17 cellular contexts compared by ENCODE assay signal in genomic region chr5:178778919-178779318, GRCh38. TPM values are rescaled to one million over a fixed set of nuclear protein-coding genes. Genes with fewer than 3 reads are reported as not detected.
DNase-seq lines count a peak whose midpoint lies in the region; ATAC-seq and TF ChIP-seq lines count a peak whose summit lies in the region.
"Had no signal": no experiment of that assay in that cellular context is flagged by ENCODE, and none has a peak within 500 bp of the region (broad histone marks: within the 10 kb centered on the region; RNA-seq: fewer than 3 reads in every experiment).

No MANE protein-coding gene starts in this region.

- POLR2A ChIA-PET in CD4-positive, alpha-beta T cell (lab: Charles Lee): no interaction called here

- H3K79me2 ChIP-seq in hepatocyte: no peaks in the 10 kb centered on the region

- no peak overlapping the region for H3K4me3 ChIP-seq in hepatocyte

- H3K27me3 ChIP-seq in hepatocyte: no peaks in the 10 kb centered on the region
- H3K27me3 ChIP-seq in CD4-positive, alpha-beta T cell (ENCODE audit: control insufficient read depth, insufficient read depth, low read length): no peaks in the 10 kb centered on the region

- no peaks in the 10 kb centered on the region for H3K9me2 ChIP-seq in hepatocyte (replicated peaks; ENCODE audit: insufficient read depth)

- H4K20me1 ChIP-seq in hepatocyte (ENCODE audit: insufficient read depth, poor library complexity, severe bottlenecking): no peaks in the 10 kb centered on the region

- H3K4me1 ChIP-seq in hepatocyte (ENCODE audit: insufficient read depth): peaks cover 7% of the 10 kb centered on the region

- no peak for TF ChIP-seq CTCF in hepatocyte (IDR thresholded peaks at IDR 0.05; ENCODE audit: poor library complexity)
- TF ChIP-seq CTCF in nephron (IDR thresholded peaks at IDR 0.05; ENCODE audit: unreplicated experiment in 3 of 3): no peak
- no peak for TF ChIP-seq CTCF in CD4-positive, alpha-beta T cell (IDR thresholded peaks at IDR 0.05)

- DNase-seq in NCI-H82 (lab: John Stamatoyannopoulos, UW) (peak; percentile 67), hepatocyte (ENCODE audit: low spot score) (peak; percentile 74), OCI-M1 (lab: John Stamatoyannopoulos, UW) (no peak)
- no peak for DNase-seq in effector CD4-positive, alpha-beta T cell
- DNase-seq in stimulated activated CD4-positive, alpha-beta T cell treated with anti-CD3 and anti-CD28 coated beads, Interleukin-1b, Interleukin-23, amount 100 ng/mL, for 48 hours: no peak
- no peak for DNase-seq in CD4-positive, alpha-beta T cell
- DNase-seq: C1 segment of cervical spinal cord, COR-L47, DMS53, H7, NCI-H1436 treated with DMSO at 0.1 percent for 48 hours, NCI-H226, Right ventricle myocardium superior had no signal

- peak overlapping the region in 1 of 3 experiments; percentile 10 for H3K4me3 Mint-ChIP-seq in nephron
- no peak overlapping the region for H3K4me3 Mint-ChIP-seq in CD4-positive, alpha-beta T cell
- H3K4me3 Mint-ChIP-seq: IgD-negative memory B cell had no signal

- peak overlapping the region; percentile 77 to 97 (median 88) for H3K27ac Mint-ChIP-seq in nephron
- no peak overlapping the region for H3K27ac Mint-ChIP-seq in CD4-positive, alpha-beta T cell
- H3K27ac Mint-ChIP-seq: IgD-negative memory B cell had no signal

- H3K36me3 ChIP-seq in hepatocyte (replicated peaks; ENCODE audit: insufficient read depth, low read depth): no peaks in the 10 kb centered on the region

- peaks cover 8% of the 10 kb centered on the region for H3K27me3 Mint-ChIP-seq in nephron (ENCODE audit: low read depth)
- peaks cover 4% of the 10 kb centered on the region for H3K27me3 Mint-ChIP-seq in CD4-positive, alpha-beta T cell

- H3K9me3 Mint-ChIP-seq in nephron: peaks cover 6% of the 10 kb centered on the region
- no peaks in the 10 kb centered on the region for H3K9me3 Mint-ChIP-seq in CD4-positive, alpha-beta T cell

- peak overlapping the region; percentile 63 for H3K4me2 ChIP-seq in hepatocyte

- no peaks in the 10 kb centered on the region for H3K36me3 Mint-ChIP-seq in nephron (ENCODE audit: low read depth)
- no peaks in the 10 kb centered on the region for H3K36me3 Mint-ChIP-seq in CD4-positive, alpha-beta T cell (ENCODE audit: low read depth)
- H3K36me3 Mint-ChIP-seq: IgD-negative memory B cell had no signal

- H3K4me1 Mint-ChIP-seq in nephron: peaks cover 4% of the 10 kb centered on the region
- peaks cover 4% of the 10 kb centered on the region for H3K4me1 Mint-ChIP-seq in CD4-positive, alpha-beta T cell (ENCODE audit: low read depth)
- H3K4me1 Mint-ChIP-seq: IgD-negative memory B cell had no signal

- ATAC-seq in CD4-positive, alpha-beta T cell (ENCODE audit: poor library complexity): no peak
- ATAC-seq: Panc1, SK-N-SH treated with all-trans-retinoic acid at 6 μM for 48 hours had no signal

- 45% methylated on average over 10 of the region's 10 CpGs for WGBS in hepatocyte (ENCODE audit: low lambda C conversion rate, missing lambda C conversion rate)

- H3K9me3 ChIP-seq in hepatocyte (ENCODE audit: low read depth): no peaks in the 10 kb centered on the region
- H3K9me3 ChIP-seq in CD4-positive, alpha-beta T cell (ENCODE audit: control insufficient read depth, low read length): no peaks in the 10 kb centered on the region

- H3K27ac ChIP-seq in hepatocyte: peak overlapping the region; percentile 37
- no peak overlapping the region for H3K27ac ChIP-seq in CD4-positive, alpha-beta T cell (ENCODE audit: low read depth, low read length)

- intact Hi-C loops in CD4-positive, alpha-beta T cell (cut with DNase I, micrococcal nuclease): no loop called here

- H2AFZ ChIP-seq in hepatocyte: no peak overlapping the region

- CTCF ChIA-PET in CD4-positive, alpha-beta T cell (lab: Charles Lee): no interaction called here

RNA-seq across cellular contexts. Expression of gene ZNF354A, which starts 48.5 kb away (rescaled TPM):
- 9.1 and 13.1 TPM in 2 replicates for total RNA-seq in hepatocyte
- polyA plus RNA-seq in hepatocyte: 7.8 and 16.3 TPM in 2 replicates
- 1 to 10 TPM; 5.5 to 5.7 TPM for total RNA-seq in CD4-positive, alpha-beta T cell

Comparison
In these comparisons a context has a peak if more than half of its experiments do, and no peak if none do; other contexts are left out.
1. DNase-seq: peak in NCI-H82 (single experiment) and hepatocyte (single experiment); none in effector CD4-positive, alpha-beta T cell (single experiment), OCI-M1 (single experiment), stimulated activated CD4-positive, alpha-beta T cell treated with anti-CD3 and anti-CD28 coated beads, Interleukin-1b, Interleukin-23, amount 100 ng/mL, for 48 hours (single experiment) and CD4-positive, alpha-beta T cell (0 of 10).